ENCODE assay signal across 1 cellular context in the genomic region with DNA sequence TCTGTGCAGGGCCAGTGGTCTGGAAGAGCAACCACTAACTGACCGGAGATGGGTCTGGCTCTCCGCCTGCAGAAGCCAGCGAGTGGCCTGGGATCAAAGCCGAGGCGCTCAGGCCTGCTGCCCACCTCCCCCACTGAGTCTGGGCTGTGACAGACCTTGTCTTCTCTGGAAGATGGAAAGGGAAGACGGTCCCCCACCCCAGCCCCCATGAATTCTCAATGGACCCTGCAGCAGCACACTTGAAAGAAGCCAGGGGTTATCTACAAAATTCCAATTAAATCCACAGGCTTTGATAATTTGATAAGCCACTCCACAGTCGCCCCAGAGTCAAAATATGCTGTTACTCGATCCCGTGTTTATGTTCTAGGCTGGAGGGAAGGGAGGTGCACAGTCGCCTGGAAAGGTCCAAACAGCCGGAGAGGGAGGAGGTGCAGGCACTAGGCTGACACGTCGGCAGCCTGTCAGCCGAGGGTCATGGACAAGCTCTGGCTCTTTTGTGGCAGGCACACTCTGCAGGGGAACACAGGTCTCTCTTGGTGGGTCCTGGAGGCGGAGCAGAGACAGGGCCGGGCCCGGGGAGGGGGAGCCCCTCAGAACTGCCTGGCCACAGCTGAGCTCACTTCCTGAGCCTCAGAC.
TF ChIP-seq lines count a peak whose summit lies in the region.

No MANE protein-coding gene starts in this region.

TF ChIP-seq in H1, 55 proteins besides CTCF, POLR2A, EP300 and RAD21:
- TF ChIP-seq BACH1 (IDR thresholded peaks at IDR 0.05; ENCODE audit: low read length) = no peak
- no peak for TF ChIP-seq NANOG (IDR thresholded peaks at IDR 0.05; ENCODE audit: insufficient read depth, low read depth, low read length, poor library complexity, severe bottlenecking)
TF ChIP-seq in H1: peak in this region for 0.
